In the genomic region with DNA sequence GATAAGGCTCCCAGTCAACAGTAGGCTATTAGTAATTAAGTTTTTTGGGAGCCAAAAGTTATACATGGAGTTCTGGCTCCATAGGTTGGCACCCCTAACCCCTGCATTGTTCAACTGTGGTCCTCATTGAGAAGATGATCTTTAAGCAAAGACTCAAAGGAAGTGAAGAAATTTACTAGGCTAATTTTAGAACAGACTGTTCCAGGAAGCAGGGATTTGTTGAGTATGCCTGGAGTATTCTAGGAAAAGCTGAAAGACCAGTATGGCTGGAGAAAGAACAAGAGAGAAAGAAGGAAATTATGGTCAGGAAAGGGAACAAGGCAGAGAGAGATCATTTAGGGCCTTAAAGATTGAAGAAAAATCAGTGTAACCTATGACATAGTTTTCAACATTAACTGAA, we compare ENCODE assay signal across 1 cellular context.
TF ChIP-seq lines count a peak whose summit lies in the region.

No MANE protein-coding gene starts in this region.

TF ChIP-seq in IMR-90, 13 proteins besides CTCF, POLR2A, EP300 and RAD21:
- TF ChIP-seq FOS (IDR thresholded peaks at IDR 0.05; ENCODE audit: low read depth, low read length) (no peak), CEBPB (IDR thresholded peaks at IDR 0.05; ENCODE audit: low read depth, low read length) (no peak), BHLHE40 (IDR thresholded peaks at IDR 0.05; ENCODE audit: low read depth, low read length) (no peak), MXI1 (IDR thresholded peaks at IDR 0.05; ENCODE audit: borderline replicate concordance, low read depth, low read length) (no peak), SMC3 (IDR thresholded peaks at IDR 0.05; ENCODE audit: low read depth, low read length) (no peak), RCOR1 (IDR thresholded peaks at IDR 0.05; ENCODE audit: insufficient replicate concordance, low read length) (no peak), NFE2L2 (IDR thresholded peaks at IDR 0.05; ENCODE audit: low read depth, low read length) (no peak), MAZ (IDR thresholded peaks at IDR 0.05; ENCODE audit: borderline replicate concordance, low read depth, low read length) (no peak), CHD1 (IDR thresholded peaks at IDR 0.05; ENCODE audit: low read depth, low read length) (no peak), MAFK (IDR thresholded peaks at IDR 0.05; ENCODE audit: low read depth, low read length) (no peak)
- TF ChIP-seq, protein P1, sequence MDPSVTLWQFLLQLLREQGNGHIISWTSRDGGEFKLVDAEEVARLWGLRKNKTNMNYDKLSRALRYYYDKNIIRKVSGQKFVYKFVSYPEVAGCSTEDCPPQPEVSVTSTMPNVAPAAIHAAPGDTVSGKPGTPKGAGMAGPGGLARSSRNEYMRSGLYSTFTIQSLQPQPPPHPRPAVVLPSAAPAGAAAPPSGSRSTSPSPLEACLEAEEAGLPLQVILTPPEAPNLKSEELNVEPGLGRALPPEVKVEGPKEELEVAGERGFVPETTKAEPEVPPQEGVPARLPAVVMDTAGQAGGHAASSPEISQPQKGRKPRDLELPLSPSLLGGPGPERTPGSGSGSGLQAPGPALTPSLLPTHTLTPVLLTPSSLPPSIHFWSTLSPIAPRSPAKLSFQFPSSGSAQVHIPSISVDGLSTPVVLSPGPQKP (IDR thresholded peaks at IDR 0.05; ENCODE audit: borderline replicate concordance, low read depth, low read length): no peak
- TF ChIP-seq, protein P2, sequence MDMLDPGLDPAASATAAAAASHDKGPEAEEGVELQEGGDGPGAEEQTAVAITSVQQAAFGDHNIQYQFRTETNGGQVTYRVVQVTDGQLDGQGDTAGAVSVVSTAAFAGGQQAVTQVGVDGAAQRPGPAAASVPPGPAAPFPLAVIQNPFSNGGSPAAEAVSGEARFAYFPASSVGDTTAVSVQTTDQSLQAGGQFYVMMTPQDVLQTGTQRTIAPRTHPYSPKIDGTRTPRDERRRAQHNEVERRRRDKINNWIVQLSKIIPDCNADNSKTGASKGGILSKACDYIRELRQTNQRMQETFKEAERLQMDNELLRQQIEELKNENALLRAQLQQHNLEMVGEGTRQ (IDR thresholded peaks at IDR 0.05; ENCODE audit: low read depth, low read length): no peak
